Comparison of ENCODE assay signal across 12 cellular contexts in the genomic region with DNA sequence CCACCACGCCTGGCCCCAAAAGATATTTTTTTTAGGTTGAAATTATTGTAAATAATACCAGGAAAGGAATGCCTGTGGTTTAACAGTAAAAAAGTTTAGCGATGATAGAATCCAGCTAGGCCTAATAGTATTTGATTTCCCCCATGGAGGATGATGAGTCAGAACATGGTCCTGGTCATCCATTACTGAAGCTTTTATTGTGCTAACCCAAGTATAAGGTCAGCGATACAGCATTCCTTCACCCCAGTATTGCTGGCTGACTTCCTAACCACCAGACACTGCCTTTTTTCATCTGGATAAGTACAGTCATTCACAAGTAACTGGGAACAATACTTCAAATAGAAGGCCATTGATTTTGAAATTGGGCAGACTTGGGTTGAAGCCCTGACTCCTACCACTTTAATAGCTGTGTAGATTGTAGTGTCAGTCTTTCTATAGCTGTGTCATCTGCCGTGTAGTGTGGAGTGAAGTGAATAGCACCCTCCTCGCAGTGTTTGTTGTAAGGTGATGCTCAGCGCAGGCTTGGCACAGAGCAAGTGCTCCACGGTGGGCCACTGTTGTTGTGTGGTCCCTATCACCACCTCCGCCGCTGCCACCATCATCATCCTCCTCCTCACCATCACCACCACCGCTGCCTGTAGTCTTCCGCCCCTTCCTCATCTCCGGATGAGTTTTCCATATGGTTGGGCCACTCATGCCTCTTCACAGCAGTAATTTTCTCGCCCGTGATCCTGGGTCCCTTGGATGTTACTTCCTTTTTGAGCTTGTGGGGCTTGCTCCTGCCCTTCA.
DNase-seq lines count a peak whose midpoint lies in the region; ATAC-seq, FAIRE-seq and TF ChIP-seq lines count a peak whose summit lies in the region.
"Had no signal": no experiment of that assay in that cellular context is flagged by ENCODE, and none has a peak within 500 bp of the region (broad histone marks: within the 10 kb centered on the region; RNA-seq: fewer than 3 reads in every experiment).

No MANE protein-coding gene starts in this region.

- H3K4me3 ChIP-seq in right atrium auricular region (no peak overlapping the region), astrocyte of the cerebellum (ENCODE audit: low read depth, low read length) (no peak overlapping the region), left ventricle myocardium inferior (no peak overlapping the region)

- H3K4me1 ChIP-seq in right atrium auricular region: peaks cover 0 to 27% of the 10 kb centered on the region in 2 donors
- H3K4me1 ChIP-seq in left ventricle myocardium inferior: peaks cover 53% of the 10 kb centered on the region

- H3K36me3 ChIP-seq in right atrium auricular region (no peaks in the 10 kb centered on the region), left ventricle myocardium inferior (no peaks in the 10 kb centered on the region)

- intact Hi-C loops in Right ventricle myocardium superior (cut with DNase I) (no loop called here), left ventricle myocardium inferior (cut with micrococcal nuclease) (no loop called here)

- H3K9me3 ChIP-seq in right atrium auricular region (no peaks in the 10 kb centered on the region), left ventricle myocardium inferior (replicated peaks) (no peaks in the 10 kb centered on the region)

- no peak for TF ChIP-seq CTCF in right atrium auricular region (IDR thresholded peaks at IDR 0.05)
- no peak for TF ChIP-seq CTCF in astrocyte of the cerebellum (IDR thresholded peaks at IDR 0.05; ENCODE audit: low read depth, low read length, missing control alignments)
- no peak for TF ChIP-seq CTCF in left ventricle myocardium inferior (IDR thresholded peaks at IDR 0.05; ENCODE audit: borderline replicate concordance)

- peak; percentile 97 for FAIRE-seq in urothelium cell line (lab: Jason Lieb, UNC)

- in situ Hi-C loops in astrocyte of the cerebellum (cut with HindIII; ENCODE audit: low sequenced_read_pairs): no loop called here

- no peaks in the 10 kb centered on the region for H3K27me3 ChIP-seq in right atrium auricular region
- no peaks in the 10 kb centered on the region for H3K27me3 ChIP-seq in left ventricle myocardium inferior (ENCODE audit: low read depth)

- DNase-seq in Right ventricle myocardium superior (no peak), right atrium auricular region (ENCODE audit: low spot score) (no peak), astrocyte of the cerebellum (ENCODE audit: low read depth) (peak; percentile 100), left ventricle myocardium inferior (no peak), urothelium cell line (ENCODE audit: low spot score) (peak; percentile 95), NCI-H524 treated with DMSO at 0.1 percent for 48 hours (lab: John Stamatoyannopoulos, UW) (no peak), NCI-H1092 (lab: John Stamatoyannopoulos, UW) (no peak)
- DNase-seq: activated effector memory CD4-positive, alpha-beta T cell treated with anti-CD3 and anti-CD28 coated beads, Interleukin-2, amount 50 U/mL, for 16 hours; effector memory CD4-positive, alpha-beta T cell; NCI-H510A had no signal

- ATAC-seq in Right ventricle myocardium superior (ENCODE audit: poor library complexity) (peak; percentile 21), GM21825 (IDR thresholded peaks at IDR 0.05; ENCODE audit: unreplicated experiment) (no peak)

- H3K27ac ChIP-seq in right atrium auricular region: no peak overlapping the region
- H3K27ac ChIP-seq in left ventricle myocardium inferior (replicated peaks): peak overlapping the region; percentile 41
- H3K27ac ChIP-seq: 22Rv1 had no signal

Comparison
In these comparisons a context has a peak if more than half of its experiments do, and no peak if none do; other contexts are left out.
1. DNase-seq: peak in astrocyte of the cerebellum (single experiment) and urothelium cell line (single experiment); none in Right ventricle myocardium superior (single experiment), right atrium auricular region (single experiment), left ventricle myocardium inferior (single experiment), NCI-H524 treated with DMSO at 0.1 percent for 48 hours (single experiment) and NCI-H1092 (single experiment).